8 cellular contexts compared by ENCODE assay signal in the genomic region with DNA sequence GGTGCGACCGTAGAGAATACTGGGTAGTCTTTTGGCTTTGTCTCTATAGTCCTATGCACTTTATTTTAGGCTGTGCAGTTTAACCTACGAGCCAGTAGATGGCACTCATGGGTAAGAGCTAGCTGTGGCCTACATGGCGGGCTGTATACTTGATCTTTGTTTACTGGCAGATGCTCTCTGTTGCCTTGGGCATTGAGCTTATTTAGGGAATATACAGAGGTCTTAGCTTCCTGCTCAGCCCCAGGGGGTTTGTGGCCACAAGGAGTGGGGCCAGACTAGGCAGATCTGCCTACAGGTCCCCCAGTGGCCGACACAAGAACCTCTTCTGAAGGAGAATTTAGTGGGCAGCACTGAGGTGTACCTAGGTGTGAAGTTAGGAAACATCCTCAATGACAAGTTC.
DNase-seq lines count a peak whose midpoint lies in the region; ATAC-seq and TF ChIP-seq lines count a peak whose summit lies in the region.

No MANE protein-coding gene starts in this region.

- H2BK120ac ChIP-seq in neuronal stem cell (ENCODE audit: low read depth, low read length): no peak overlapping the region

- no peak overlapping the region for H2AK5ac ChIP-seq in neuronal stem cell (ENCODE audit: low read depth, low read length)

- peak; percentile 99 for ATAC-seq in GM18508 (IDR thresholded peaks at IDR 0.05; ENCODE audit: insufficient read depth, unreplicated experiment)
- ATAC-seq in HG02759 (IDR thresholded peaks at IDR 0.05; ENCODE audit: unreplicated experiment): peak; percentile 99

- H3K9ac ChIP-seq in SU-DHL-6 (ENCODE audit: low read length) (0 out of 2 replicates have a peak overlapping the region, but pooled peaks have one; percentile 28), neuronal stem cell (ENCODE audit: low read depth, low read length, poor library complexity) (no peak overlapping the region)

- H3K23ac ChIP-seq in neuronal stem cell (ENCODE audit: low read depth, low read length, poor library complexity): no peak overlapping the region

- H3F3A ChIP-seq in SU-DHL-6 (ENCODE audit: insufficient read depth): no peaks in the 10 kb centered on the region

- no peaks in the 10 kb centered on the region for H4K20me1 ChIP-seq in SU-DHL-6 (ENCODE audit: low read depth, low read length)

- no peak overlapping the region for H3K14ac ChIP-seq in neuronal stem cell (ENCODE audit: low read length)

- H2AFZ ChIP-seq in SU-DHL-6 (ENCODE audit: low read depth, low read length, severe bottlenecking): peak overlapping the region; percentile 27
- H2AFZ ChIP-seq in neuronal stem cell (ENCODE audit: low read length): peak overlapping the region; percentile 80

- H3K27me3 ChIP-seq in SU-DHL-6 (ENCODE audit: low read length) (no peaks in the 10 kb centered on the region), neuronal stem cell (ENCODE audit: control insufficient read depth in 3 of 3, insufficient read depth in 3 of 3, low read depth in 1 of 3, low read length in 3 of 3) (no peaks in the 10 kb centered on the region)

- H3K9me3 ChIP-seq in SU-DHL-6 (ENCODE audit: insufficient read depth, low read length) (no peaks in the 10 kb centered on the region), neuronal stem cell (replicated peaks in 1 of 2; ENCODE audit: control insufficient read depth in 2 of 2, insufficient read depth in 1 of 2, low read depth in 1 of 2, low read length in 2 of 2) (no peaks in the 10 kb centered on the region)

- H3K4ac ChIP-seq in neuronal stem cell (ENCODE audit: low read length): no peak overlapping the region

- H3K36me3 ChIP-seq in SU-DHL-6 (ENCODE audit: low read length) (no peaks in the 10 kb centered on the region), neuronal stem cell (replicated peaks in 1 of 2; ENCODE audit: control insufficient read depth in 2 of 2, insufficient read depth in 2 of 2, low read length in 2 of 2) (no peaks in the 10 kb centered on the region)

- TF ChIP-seq CTCF in SU-DHL-6 (IDR thresholded peaks at IDR 0.05; ENCODE audit: insufficient read depth, low read length, poor library complexity, severe bottlenecking) (peak; percentile 66), fibroblast of mammary gland (conservative IDR thresholded peaks at IDR 0.05; ENCODE audit: control insufficient read depth, insufficient read depth, low read depth, low read length) (peak; percentile 92)

- H3K27ac ChIP-seq in SU-DHL-6 (ENCODE audit: low read depth, low read length) (0 out of 2 replicates have a peak overlapping the region, but pooled peaks have one; percentile 2), neuronal stem cell (replicated peaks; ENCODE audit: low read length) (no peak overlapping the region)

- H4K91ac ChIP-seq in neuronal stem cell (ENCODE audit: low read depth, low read length, poor library complexity): no peak overlapping the region

- WGBS in neuronal stem cell (ENCODE audit: extremely low coverage in 2 of 2, insufficient read length in 2 of 2, insufficient replicate concordance in 1 of 2), 2 donors: no CpG with 5 or more reads among the region's 5 CpGs

- no peak overlapping the region for H2BK5ac ChIP-seq in neuronal stem cell (ENCODE audit: low read length)

- no peaks in the 10 kb centered on the region for H3K79me1 ChIP-seq in neuronal stem cell (ENCODE audit: low read depth, low read length)

- peak overlapping the region; percentile 79 for H3K4me2 ChIP-seq in SU-DHL-6 (ENCODE audit: low read depth, low read length, poor library complexity, severe bottlenecking)
- no peak overlapping the region for H3K4me2 ChIP-seq in neuronal stem cell (ENCODE audit: insufficient read depth, low read length, poor library complexity, severe bottlenecking)

- H2BK12ac ChIP-seq in neuronal stem cell (ENCODE audit: low read length): no peak overlapping the region

- DNase-seq in AML-193 (lab: John Stamatoyannopoulos, UW) (peak; percentile 3 to 22), MV-4-11 (lab: John Stamatoyannopoulos, UW) (peak; percentile 11), fibroblast of mammary gland (ENCODE audit: low read depth) (peak; percentile 52), neuronal stem cell (ENCODE audit: low spot score) (peak; percentile 11)
- DNase-seq in activated CD4-positive, CD25-positive, alpha-beta regulatory T cell treated with anti-CD3 and anti-CD28 coated beads, Interleukin-2, amount 50 U/mL, for 72 hours: no peak

- peaks cover 4% of the 10 kb centered on the region; the same call in 1 of the 2 replicates for H3K79me2 ChIP-seq in SU-DHL-6 (ENCODE audit: insufficient read depth, low read length)

- H4K8ac ChIP-seq in neuronal stem cell (ENCODE audit: low read depth, low read length): no peak overlapping the region

- H3K4me1 ChIP-seq in neuronal stem cell (ENCODE audit: control insufficient read depth in 2 of 2, insufficient read depth in 1 of 2, low read depth in 1 of 2, low read length in 2 of 2): no peaks in the 10 kb centered on the region

- no peak overlapping the region for H3K18ac ChIP-seq in neuronal stem cell (ENCODE audit: low read length)

- H3K9me2 ChIP-seq in SU-DHL-6 (replicated peaks; ENCODE audit: insufficient read depth, low read length): no peaks in the 10 kb centered on the region

- no peak overlapping the region for H2BK15ac ChIP-seq in neuronal stem cell (ENCODE audit: low read length)

- H3K4me3 ChIP-seq in SU-DHL-6 (ENCODE audit: insufficient read depth, low read length, poor library complexity, severe bottlenecking) (peak overlapping the region; percentile 35), fibroblast of mammary gland (ENCODE audit: control insufficient read depth, low read depth, low read length) (no peak overlapping the region), neuronal stem cell (ENCODE audit: low read length in 2 of 2) (no peak overlapping the region)
